Comparison of ENCODE assay signal across 11 cellular contexts in the genomic region with DNA sequence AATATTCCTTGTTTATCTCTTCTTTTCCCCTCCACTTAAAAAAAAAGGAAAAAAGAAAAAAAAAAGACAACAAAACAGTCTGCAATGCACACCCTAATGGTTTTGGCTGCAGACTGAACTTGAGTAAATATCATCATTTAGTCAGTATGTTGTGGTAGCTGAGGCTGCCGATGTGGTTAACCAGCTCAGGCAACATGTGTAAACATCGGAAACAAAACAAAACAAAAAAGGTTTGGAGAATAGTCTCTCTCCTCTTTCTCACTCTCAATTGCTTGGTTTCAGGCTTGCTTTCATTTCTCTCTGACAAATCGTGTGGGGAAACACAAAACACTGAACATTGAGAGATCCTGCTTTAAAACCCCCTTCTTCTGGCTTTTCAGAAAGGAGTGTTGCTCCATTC.
A peak's percentile ranks its signal among the peaks of the same experiment; 100 is the strongest.
DNase-seq lines count a peak whose midpoint lies in the region; ATAC-seq and TF ChIP-seq lines count a peak whose summit lies in the region.
"Had no signal": no experiment of that assay in that cellular context is flagged by ENCODE, and none has a peak within 500 bp of the region (broad histone marks: within the 10 kb centered on the region; RNA-seq: fewer than 3 reads in every experiment).

No MANE protein-coding gene starts in this region.

- TF ChIP-seq CTCF in ascending aorta (IDR thresholded peaks at IDR 0.05) = no peak

- ATAC-seq in HG03066 (IDR thresholded peaks at IDR 0.05; ENCODE audit: low read depth, unreplicated experiment) = peak; percentile 73
- ATAC-seq: HCT116 had no signal

- no peak overlapping the region for H4K91ac ChIP-seq in mesenchymal stem cell (ENCODE audit: low read length)

- peak overlapping the region in 1 of 2 donors; percentile 20 for H3K4me3 ChIP-seq in ascending aorta
- peak overlapping the region in 1 of 2 experiments; percentile 45 for H3K4me3 ChIP-seq in mesenchymal stem cell (ENCODE audit: insufficient read depth in 1 of 2, low read depth in 1 of 2, low read length in 2 of 2)

- peak overlapping the region; percentile 20 to 52 for H3K27ac ChIP-seq in ascending aorta
- peak overlapping the region; percentile 80 for H3K27ac ChIP-seq in mesenchymal stem cell (ENCODE audit: low read length, poor library complexity, severe bottlenecking)

- no peak overlapping the region for H2BK120ac ChIP-seq in mesenchymal stem cell (ENCODE audit: low read depth, low read length)

- peak; percentile 54 for DNase-seq in AG08396 (ENCODE audit: low spot score)
- DNase-seq in ascending aorta (ENCODE audit: low spot score in 2 of 2) = no peak
- DNase-seq in mesenchymal stem cell = peak; percentile 98
- DNase-seq in epidermal melanocyte (ENCODE audit: insufficient read length, low spot score) = no peak
- no peak for DNase-seq in GOT3 (lab: John Stamatoyannopoulos, UW)
- no peak for DNase-seq in HT-29 (ENCODE audit: low spot score)
- no peak for DNase-seq in NOMO-1 treated with dmso at 0.1 percent for 144 hours (lab: John Stamatoyannopoulos, UW; ENCODE audit: unreplicated experiment)
- DNase-seq: DMS 273 treated with DMSO at 0.1 percent for 48 hours, NCI-H524 treated with DMSO at 0.1 percent for 48 hours had no signal

- 1% methylated on average over 3 of the region's 3 CpGs for WGBS in mesenchymal stem cell

- H3K4ac ChIP-seq in mesenchymal stem cell (ENCODE audit: low read depth in 1 of 2, low read length in 2 of 2) = no peak overlapping the region

- peaks cover 0 to 8% of the 10 kb centered on the region in 2 donors for H3K4me1 ChIP-seq in ascending aorta
- H3K4me1 ChIP-seq in mesenchymal stem cell (ENCODE audit: control insufficient read depth, insufficient read depth, low read depth, low read length) = peaks cover 4% of the 10 kb centered on the region

- H2BK15ac ChIP-seq in mesenchymal stem cell (ENCODE audit: low read depth, poor library complexity, severe bottlenecking) = no peak overlapping the region

- H3K18ac ChIP-seq in mesenchymal stem cell (ENCODE audit: low read depth in 1 of 2, low read length in 2 of 2) = no peak overlapping the region

- H3K79me1 ChIP-seq in mesenchymal stem cell (replicated peaks; ENCODE audit: low read length, poor library complexity, severe bottlenecking) = peaks cover 10% of the 10 kb centered on the region

- H3K27me3 ChIP-seq in ascending aorta = no peaks in the 10 kb centered on the region
- no peaks in the 10 kb centered on the region for H3K27me3 ChIP-seq in mesenchymal stem cell (ENCODE audit: control insufficient read depth in 1 of 2, insufficient read depth in 1 of 2, low read length in 2 of 2)

- H2AFZ ChIP-seq in mesenchymal stem cell (ENCODE audit: low read depth, low read length) = no peak overlapping the region

- no peak overlapping the region for H2BK12ac ChIP-seq in mesenchymal stem cell (ENCODE audit: low read length in 2 of 2)

- H3K4me2 ChIP-seq in mesenchymal stem cell (ENCODE audit: low read length, poor library complexity, severe bottlenecking) = peak overlapping the region; percentile 51

- intact Hi-C loops in ascending aorta (cut with DNase I) = no loop called here

- H3K14ac ChIP-seq in mesenchymal stem cell (ENCODE audit: low read length in 2 of 2) = no peak overlapping the region

- H3K23ac ChIP-seq in mesenchymal stem cell (ENCODE audit: low read length in 2 of 2) = no peak overlapping the region

- H4K8ac ChIP-seq in mesenchymal stem cell (ENCODE audit: low read length) = no peak overlapping the region

- peak overlapping the region; percentile 93 for H3K9ac ChIP-seq in mesenchymal stem cell (ENCODE audit: low read length)

- H3K36me3 ChIP-seq in ascending aorta = no peaks in the 10 kb centered on the region
- H3K36me3 ChIP-seq in mesenchymal stem cell (ENCODE audit: control insufficient read depth in 1 of 2, insufficient read depth in 2 of 2, low read depth in 1 of 2, low read length in 2 of 2) = peaks cover 8 to 38% of the 10 kb centered on the region in 2 experiments

- H2AK5ac ChIP-seq in mesenchymal stem cell (ENCODE audit: low read length, severe bottlenecking) = no peak overlapping the region

- H3K9me3 ChIP-seq in ascending aorta (no peaks in the 10 kb centered on the region), mesenchymal stem cell (ENCODE audit: control insufficient read depth, low read length) (no peaks in the 10 kb centered on the region)

- H2BK5ac ChIP-seq in mesenchymal stem cell (ENCODE audit: low read depth, low read length, poor library complexity, severe bottlenecking) = no peak overlapping the region

Comparison
In these comparisons a context has a peak if more than half of its experiments do, and no peak if none do; other contexts are left out.
1. DNase-seq: peak in AG08396 (single experiment) and mesenchymal stem cell (single experiment); none in ascending aorta (0 of 2), epidermal melanocyte (single experiment), GOT3 (single experiment), HT-29 (single experiment) and NOMO-1 treated with dmso at 0.1 percent for 144 hours (single experiment).